ENCODE assay signal across 19 cellular contexts in the genomic region with DNA sequence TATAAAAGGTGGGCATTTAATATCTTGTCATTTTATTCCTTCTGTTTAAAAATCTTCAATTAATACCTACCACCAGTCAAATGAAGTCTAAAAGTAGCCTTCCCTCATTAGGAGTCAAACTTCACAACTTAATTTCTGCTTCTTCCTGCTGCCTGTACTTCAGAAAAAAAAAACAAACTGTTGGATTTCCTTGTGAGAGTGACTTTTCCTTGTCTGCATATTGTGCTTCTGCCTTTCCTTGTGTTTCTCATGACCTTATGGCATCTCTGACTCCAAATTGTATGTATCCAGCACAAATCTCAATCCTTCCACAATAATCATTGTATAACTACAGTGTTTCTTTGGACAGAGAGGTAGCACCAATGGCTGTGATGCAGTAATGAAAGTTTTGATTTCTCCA. TPM values are rescaled to one million over a fixed set of nuclear protein-coding genes. Genes with fewer than 3 reads are reported as not detected.
A peak's percentile ranks its signal among the peaks of the same experiment; 100 is the strongest.
DNase-seq lines count a peak whose midpoint lies in the region; ATAC-seq, FAIRE-seq and TF ChIP-seq lines count a peak whose summit lies in the region.
"Had no signal": no experiment of that assay in that cellular context is flagged by ENCODE, and none has a peak within 500 bp of the region (broad histone marks: within the 10 kb centered on the region; RNA-seq: fewer than 3 reads in every experiment).

No MANE protein-coding gene starts in this region.

- no peak overlapping the region for H3K27ac ChIP-seq in CD4-positive, CD25-positive, alpha-beta regulatory T cell (ENCODE audit: insufficient read depth, low read length, poor library complexity, severe bottlenecking)
- H3K27ac ChIP-seq in RWPE2 (ENCODE audit: poor library complexity, severe bottlenecking) = peak overlapping the region; percentile 13
- H3K27ac ChIP-seq in endothelial cell of umbilical vein (ENCODE audit: insufficient read depth, low read depth, low read length) = no peak overlapping the region
- H3K27ac ChIP-seq: A549, C4-2B, RWPE1 had no signal

- DNase-seq in CD4-positive, CD25-positive, alpha-beta regulatory T cell = no peak
- no peak for DNase-seq in RWPE2 (ENCODE audit: low spot score)
- peak; percentile 14 for DNase-seq in endothelial cell of umbilical vein (ENCODE audit: low read depth, low spot score)
- peak; percentile 42 for DNase-seq in pons (ENCODE audit: low spot score)
- no peak for DNase-seq in NCI-H1436 treated with DMSO at 0.1 percent for 48 hours (lab: John Stamatoyannopoulos, UW)
- no peak for DNase-seq in hepatic stellate cell (ENCODE audit: low spot score)
- DNase-seq: Caco-2; DMS53; NCI-H226; NCI-H69; NK-92 treated with Interleukin-12 subunit alpha and Interleukin-12 subunit beta, amount 100 ng/mL, for 24 hours; OCI-M1 had no signal

- BruUV-seq in endothelial cell of umbilical vein (replicated peaks; lab: Mats Ljungman, UMichigan) = no TSS peak

- POLR2A ChIA-PET in endothelial cell of umbilical vein (lab: Charles Lee) = no interaction called here

- H2AFZ ChIP-seq in endothelial cell of umbilical vein (ENCODE audit: low read depth, low read length) = no peak overlapping the region

- TF ChIP-seq POLR2A in endothelial cell of umbilical vein (IDR thresholded peaks at IDR 0.05; ENCODE audit: low read depth, low read length) = no peak

- H3K27me3 ChIP-seq in CD4-positive, CD25-positive, alpha-beta regulatory T cell (ENCODE audit: control insufficient read depth, insufficient read depth, low read length) = no peaks in the 10 kb centered on the region
- no peaks in the 10 kb centered on the region for H3K27me3 ChIP-seq in RWPE2 (ENCODE audit: insufficient read depth, poor library complexity, severe bottlenecking)
- H3K27me3 ChIP-seq in endothelial cell of umbilical vein (ENCODE audit: control insufficient read depth in 2 of 2, insufficient read depth in 2 of 2, low read length in 2 of 2) = no peaks in the 10 kb centered on the region

- H3K4me1 ChIP-seq in CD4-positive, CD25-positive, alpha-beta regulatory T cell (ENCODE audit: control insufficient read depth, insufficient read depth, low read length, poor library complexity, severe bottlenecking) = peaks cover 23% of the 10 kb centered on the region
- H3K4me1 ChIP-seq in RWPE2 (ENCODE audit: insufficient read depth, poor library complexity, severe bottlenecking) (peaks cover 17% of the 10 kb centered on the region), endothelial cell of umbilical vein (ENCODE audit: control insufficient read depth, extremely low read depth, insufficient read depth, low read length) (peaks cover 11% of the 10 kb centered on the region)
- H3K4me1 ChIP-seq: A549, Caco-2, HAP-1 had no signal

- no peaks in the 10 kb centered on the region for H4K20me1 ChIP-seq in endothelial cell of umbilical vein (replicated peaks; ENCODE audit: control insufficient read depth, extremely low read depth, insufficient read depth, low read length)

- H3K4me3 ChIP-seq in CD4-positive, CD25-positive, alpha-beta regulatory T cell (ENCODE audit: low read depth, low read length) = no peak overlapping the region
- H3K4me3 ChIP-seq in RWPE2 (ENCODE audit: severe bottlenecking) = no peak overlapping the region
- H3K4me3 ChIP-seq in endothelial cell of umbilical vein (replicated peaks in 1 of 3; ENCODE audit: insufficient read depth in 1 of 3, low read depth in 1 of 3, low read length in 3 of 3) = no peak overlapping the region
- H3K4me3 ChIP-seq: A549, HAP-1, K562 had no signal

- H3K9me1 ChIP-seq in endothelial cell of umbilical vein (replicated peaks; ENCODE audit: control insufficient read depth, extremely low read depth, insufficient read depth, low read length) = no peaks in the 10 kb centered on the region

- no peak for FAIRE-seq in endothelial cell of umbilical vein (lab: Jason Lieb, UNC)
- FAIRE-seq: A549, HTR-8/SVneo, K562 had no signal

- intact Hi-C loops in endothelial cell of umbilical vein (cut with micrococcal nuclease) = no loop called here

- TF ChIP-seq CTCF in RWPE2 (IDR thresholded peaks at IDR 0.05; ENCODE audit: poor library complexity, severe bottlenecking) = no peak
- TF ChIP-seq CTCF in endothelial cell of umbilical vein (IDR thresholded peaks at IDR 0.05; ENCODE audit: extremely low read depth in 1 of 2, insufficient read depth in 1 of 2, low read depth in 1 of 2, low read length in 2 of 2) = no peak

- CTCF ChIA-PET in endothelial cell of umbilical vein (lab: Charles Lee) = interaction anchor here (0.8 kb wide), 1 partner anchor 62 kb away, joined by 3 read pairs; no protein-coding TSS in a partner anchor

- H3K9ac ChIP-seq in endothelial cell of umbilical vein (replicated peaks; ENCODE audit: extremely low read depth, insufficient read depth, low read length) = no peak overlapping the region

- ATAC-seq in CD4-positive, CD25-positive, alpha-beta regulatory T cell (ENCODE audit: low read depth in 2 of 2) = no peak
- ATAC-seq in RWPE2 (ENCODE audit: low read depth) (no peak), HG02678 (IDR thresholded peaks at IDR 0.05; ENCODE audit: unreplicated experiment) (no peak)
- ATAC-seq: A549, K562 had no signal

- peaks cover 10 to 46% (median 36%) of the 10 kb centered on the region in 4 donors for H3K4me1 Mint-ChIP-seq in CD4-positive, CD25-positive, alpha-beta regulatory T cell

- no peaks in the 10 kb centered on the region for H3K9me3 ChIP-seq in CD4-positive, CD25-positive, alpha-beta regulatory T cell (ENCODE audit: control insufficient read depth in 2 of 2, low read length in 2 of 2)
- H3K9me3 ChIP-seq in RWPE2 (ENCODE audit: severe bottlenecking) (no peaks in the 10 kb centered on the region), endothelial cell of umbilical vein (replicated peaks; ENCODE audit: control insufficient read depth, insufficient read depth, low read length) (no peaks in the 10 kb centered on the region)
- H3K9me3 ChIP-seq: A549, Caco-2, HAP-1 had no signal

- H3K27me3 Mint-ChIP-seq in CD4-positive, CD25-positive, alpha-beta regulatory T cell = no peaks in the 10 kb centered on the region

- no peaks in the 10 kb centered on the region for H3K36me3 ChIP-seq in CD4-positive, CD25-positive, alpha-beta regulatory T cell (ENCODE audit: control insufficient read depth, insufficient read depth, low read length)
- H3K36me3 ChIP-seq in RWPE2 (ENCODE audit: low read depth) = peaks cover 26% of the 10 kb centered on the region
- no peaks in the 10 kb centered on the region for H3K36me3 ChIP-seq in endothelial cell of umbilical vein (ENCODE audit: control insufficient read depth in 2 of 2, extremely low read depth in 1 of 2, insufficient read depth in 2 of 2, low read length in 2 of 2)
- H3K36me3 ChIP-seq: HAP-1 had no signal

- no peak overlapping the region for H3K4me2 ChIP-seq in endothelial cell of umbilical vein (ENCODE audit: insufficient read depth, low read length)
- H3K4me2 ChIP-seq: A549 had no signal

- peak overlapping the region in 2 of 3 donors; percentile 5 to 81 for H3K27ac Mint-ChIP-seq in CD4-positive, CD25-positive, alpha-beta regulatory T cell

- no peaks in the 10 kb centered on the region for H3K9me3 Mint-ChIP-seq in CD4-positive, CD25-positive, alpha-beta regulatory T cell

- H3K36me3 Mint-ChIP-seq in CD4-positive, CD25-positive, alpha-beta regulatory T cell = peaks cover 19% of the 10 kb centered on the region

- dilution Hi-C loops in endothelial cell of umbilical vein (cut with MboI; ENCODE audit: extremely low pct_ligation_motif_present, low sequenced_read_pairs) = no loop called here

- no peaks in the 10 kb centered on the region for H3K79me2 ChIP-seq in endothelial cell of umbilical vein (ENCODE audit: control insufficient read depth, insufficient read depth, low read length)

- peak overlapping the region in 1 of 4 donors; percentile 18 for H3K4me3 Mint-ChIP-seq in CD4-positive, CD25-positive, alpha-beta regulatory T cell

TF ChIP-seq in endothelial cell of umbilical vein, 7 proteins besides CTCF, POLR2A, EP300 and RAD21:
- TF ChIP-seq POLR2AphosphoS5 (IDR thresholded peaks at IDR 0.05; ENCODE audit: insufficient read depth, low read depth, low read length) (no peak), MYC (IDR thresholded peaks at IDR 0.05; ENCODE audit: low read depth, low read length) (no peak), MAX (IDR thresholded peaks at IDR 0.05; ENCODE audit: insufficient read depth, insufficient read length) (no peak), FOS (IDR thresholded peaks at IDR 0.05; ENCODE audit: borderline replicate concordance, insufficient read depth, low read length) (no peak), GATA2 (IDR thresholded peaks at IDR 0.05; ENCODE audit: insufficient read depth, insufficient read length, low read depth, low read length) (no peak), EZH2 (IDR thresholded peaks at IDR 0.05; ENCODE audit: borderline replicate concordance, low read depth, low read length, severe bottlenecking) (no peak), JUN (IDR thresholded peaks at IDR 0.05; ENCODE audit: borderline replicate concordance, insufficient read depth, insufficient read length, low read depth) (no peak)
TF ChIP-seq in endothelial cell of umbilical vein: peak in this region for 0.

RNA-seq across cellular contexts. Expression of gene GRAMD2B, which starts 32.1 kb away (rescaled TPM):
- total RNA-seq in CD4-positive, CD25-positive, alpha-beta regulatory T cell = 16.8 TPM
- polyA plus RNA-seq in CD4-positive, CD25-positive, alpha-beta regulatory T cell = 10 to 100 TPM in 1 of 4 donors, 1 to 10 TPM in 3; 6.5 to 11.9 (median 7.9) TPM
- 4.6 and 5.5 TPM in 2 replicates for total RNA-seq in endothelial cell of umbilical vein
- polyA plus RNA-seq in endothelial cell of umbilical vein = 1.6 and 2.0 TPM in 2 replicates
- polyA plus RNA-seq in endothelial cell of umbilical vein (2011; cell fraction: cytosol; rRNA removed) = 2.1 and 3.2 TPM in 2 replicates
- polyA plus RNA-seq in endothelial cell of umbilical vein (2011; cell fraction: nucleus; rRNA removed) = 4.1 and 4.2 TPM in 2 replicates
- not detected in 2 replicates for polyA plus RNA-seq in endothelial cell of umbilical vein (2012)
- polyA minus RNA-seq in endothelial cell of umbilical vein = 0.92 and 1.6 TPM in 2 replicates
- polyA minus RNA-seq in endothelial cell of umbilical vein (2011; cell fraction: cytosol; rRNA and poly(A)+ RNA removed) = 6.2 TPM
- 3.3 and 4.5 TPM in 2 replicates for polyA minus RNA-seq in endothelial cell of umbilical vein (2011; cell fraction: nucleus; rRNA and poly(A)+ RNA removed)

Comparison
In these comparisons a context has a peak if more than half of its experiments do, and no peak if none do; other contexts are left out.
1. DNase-seq: peak in endothelial cell of umbilical vein (single experiment) and pons (single experiment); none in CD4-positive, CD25-positive, alpha-beta regulatory T cell (0 of 3), RWPE2 (single experiment), NCI-H1436 treated with DMSO at 0.1 percent for 48 hours (single experiment) and hepatic stellate cell (single experiment).